ENCODE assay signal across 8 cellular contexts in the genomic region with DNA sequence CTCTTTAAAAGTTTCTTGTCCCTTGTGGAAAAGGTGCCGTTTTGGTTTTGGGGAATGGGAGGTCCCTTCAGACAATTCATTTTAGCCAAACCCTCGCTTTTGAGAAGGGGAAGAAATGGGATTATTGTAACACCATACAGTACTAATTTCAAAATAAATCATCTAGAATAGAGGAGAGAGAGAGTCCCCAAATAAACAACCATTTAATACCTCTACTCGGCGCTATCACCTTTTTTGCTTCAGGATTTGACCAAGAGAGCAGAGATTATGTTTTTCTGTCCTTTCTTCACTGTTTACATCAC. TPM values are rescaled to one million over a fixed set of nuclear protein-coding genes. Genes with fewer than 3 reads are reported as not detected.
DNase-seq lines count a peak whose midpoint lies in the region; ATAC-seq, FAIRE-seq and TF ChIP-seq lines count a peak whose summit lies in the region.

No MANE protein-coding gene starts in this region.

- TF ChIP-seq RAD21 in HepG2 (CRISPR knock-in tag; IDR thresholded peaks at IDR 0.05) = no peak

- peaks cover 31% of the 10 kb centered on the region for H4K20me1 ChIP-seq in HepG2 (ENCODE audit: insufficient read depth, low read length)

- no peaks in the 10 kb centered on the region for H3K36me3 ChIP-seq in adrenal gland (replicated peaks in 1 of 2)
- H3K36me3 ChIP-seq in HepG2 (replicated peaks in 1 of 2; ENCODE audit: control insufficient read depth in 1 of 2, insufficient read depth in 2 of 2, low read length in 2 of 2) = no peaks in the 10 kb centered on the region
- H3K36me3 ChIP-seq in thoracic aorta = no peaks in the 10 kb centered on the region

- no peak for TF ChIP-seq CTCF in adrenal gland (IDR thresholded peaks at IDR 0.05)
- no peak for TF ChIP-seq CTCF in HepG2 (CRISPR knock-in tag; IDR thresholded peaks at IDR 0.05)
- no peak for TF ChIP-seq CTCF in thoracic aorta (IDR thresholded peaks at IDR 0.05)
- TF ChIP-seq CTCF in lower leg skin (IDR thresholded peaks at IDR 0.05) = no peak

- H3K4me1 Mint-ChIP-seq in activated CD4-positive, alpha-beta T cell treated with anti-CD3 and anti-CD28 coated beads, Interleukin-2, amount 10 ng/mL, durations not matched to agents 24 days and 14 days = peaks cover 32% of the 10 kb centered on the region

- TF ChIP-seq POLR2A in adrenal gland (IDR thresholded peaks at IDR 0.05) (no peak), HepG2 (IDR thresholded peaks at IDR 0.05; ENCODE audit: insufficient read depth in 1 of 2, low read depth in 2 of 2, low read length in 2 of 2) (no peak), lower leg skin (IDR thresholded peaks at IDR 0.05) (no peak), GM12891 (IDR thresholded peaks at IDR 0.05; ENCODE audit: low read depth, low read length) (no peak)

- peaks cover 5% of the 10 kb centered on the region for H3K27me3 Mint-ChIP-seq in activated CD4-positive, alpha-beta T cell treated with anti-CD3 and anti-CD28 coated beads, Interleukin-2, amount 10 ng/mL, durations not matched to agents 24 days and 14 days

- no TSS peak for BruUV-seq in HepG2 (replicated peaks; lab: Mats Ljungman, UMichigan)

- peaks cover 40% of the 10 kb centered on the region for H3K79me2 ChIP-seq in HepG2 (ENCODE audit: insufficient read depth, low read length)

- peak overlapping the region; percentile 51 for H2AFZ ChIP-seq in HepG2 (ENCODE audit: low read length)

- CTCF ChIA-PET in HepG2 (lab: Yijun Ruan, JAX; ENCODE audit: low intra/inter-chr PET ratio, low total read pairs) = no interaction called here

- no peak for DNase-seq in activated CD4-positive, alpha-beta T cell treated with anti-CD3 and anti-CD28 coated beads, Interleukin-2, amount 10 ng/mL, durations not matched to agents 24 days and 14 days
- DNase-seq in activated CD4-positive, alpha-beta T cell treated with anti-CD3 and anti-CD28 coated beads for 48 hours = no peak
- no peak for DNase-seq in adrenal gland
- no peak for DNase-seq in HepG2 (ENCODE audit: low spot score)
- no peak for DNase-seq in thoracic aorta (ENCODE audit: low spot score)
- DNase-seq in lower leg skin (ENCODE audit: low spot score in 2 of 2) = no peak
- DNase-seq in GM12891 (ENCODE audit: insufficient read length, low spot score) = no peak
- DNase-seq in NCI-H2171 treated with DMSO at 0.1 percent for 48 hours (lab: John Stamatoyannopoulos, UW) = no peak

- H3K9me3 Mint-ChIP-seq in activated CD4-positive, alpha-beta T cell treated with anti-CD3 and anti-CD28 coated beads, Interleukin-2, amount 10 ng/mL, durations not matched to agents 24 days and 14 days = no peaks in the 10 kb centered on the region

- TF ChIP-seq EP300 in HepG2 (IDR thresholded peaks at IDR 0.05; ENCODE audit: low read depth in 2 of 2, low read length in 2 of 2) (no peak), HepG2 (CRISPR knock-in tag; IDR thresholded peaks at IDR 0.05; ENCODE audit: borderline replicate concordance) (no peak)

- in situ Hi-C loops in HepG2 (cut with HindIII; ENCODE audit: extremely low pct_ligation_motif_present, low pct_unique_long_range_greater_than_20kb) = no loop called here

- POLR2A ChIA-PET in HepG2 (lab: Yijun Ruan, JAX) = interaction anchor here (0.9 to 1.5 kb wide), 9 partner anchors 8 to 154 kb away, joined by 3 to 9 read pairs (median 3); partner anchors contain the start of genes SERPINC1 and ZBTB37

- peak overlapping the region in 4 of 5 donors; percentile 85 to 92 (median 91) for H3K27ac ChIP-seq in adrenal gland
- peak overlapping the region; percentile 84 for H3K27ac ChIP-seq in HepG2 (ENCODE audit: extremely low read length, insufficient read depth, low read length)
- peak overlapping the region; percentile 78 to 84 for H3K27ac ChIP-seq in thoracic aorta

- H3K27me3 ChIP-seq in adrenal gland = no peaks in the 10 kb centered on the region
- H3K27me3 ChIP-seq in HepG2 (ENCODE audit: control insufficient read depth in 1 of 2, insufficient read depth in 2 of 2, low read length in 2 of 2) = no peaks in the 10 kb centered on the region; a peak in 1 of 5 replicates
- H3K27me3 ChIP-seq in thoracic aorta (replicated peaks; ENCODE audit: insufficient read depth) = no peaks in the 10 kb centered on the region

- FAIRE-seq in HepG2 (lab: Jason Lieb, UNC) (no peak), GM12891 (lab: Jason Lieb, UNC) (no peak)

- H3K36me3 Mint-ChIP-seq in activated CD4-positive, alpha-beta T cell treated with anti-CD3 and anti-CD28 coated beads, Interleukin-2, amount 10 ng/mL, durations not matched to agents 24 days and 14 days (ENCODE audit: low read depth) = peaks cover 7% of the 10 kb centered on the region

- H3K4me1 ChIP-seq in adrenal gland (replicated peaks in 1 of 2) (peaks cover 10 to 33% of the 10 kb centered on the region in 2 donors), HepG2 (ENCODE audit: insufficient read depth, low read length) (peaks cover 37% of the 10 kb centered on the region), thoracic aorta (ENCODE audit: control insufficient read depth in 1 of 2, low read depth in 2 of 2) (peaks cover 26 to 35% of the 10 kb centered on the region in 2 donors)

- peak overlapping the region; percentile 81 for H3K4me2 ChIP-seq in HepG2 (ENCODE audit: low read depth, low read length)

- H3K4me3 ChIP-seq in adrenal gland (peak overlapping the region in 3 of 4 donors; percentile 58 to 90 (median 77)), HepG2 (replicated peaks in 1 of 3; ENCODE audit: insufficient read depth in 1 of 3, low read depth in 2 of 3, low read length in 3 of 3) (peak overlapping the region; percentile 75 to 97 (median 93)), thoracic aorta (peak overlapping the region; percentile 76), lower leg skin (ENCODE audit: low read depth, poor library complexity, severe bottlenecking) (no peak overlapping the region)

- peak overlapping the region; percentile 94 for H3K27ac Mint-ChIP-seq in activated CD4-positive, alpha-beta T cell treated with anti-CD3 and anti-CD28 coated beads, Interleukin-2, amount 10 ng/mL, durations not matched to agents 24 days and 14 days

- H3K9ac ChIP-seq in HepG2 (ENCODE audit: insufficient read depth, low read depth, low read length) = peak overlapping the region; percentile 97

- peak overlapping the region; percentile 93 for H3K4me3 Mint-ChIP-seq in activated CD4-positive, alpha-beta T cell treated with anti-CD3 and anti-CD28 coated beads, Interleukin-2, amount 10 ng/mL, durations not matched to agents 24 days and 14 days

- WGBS in adrenal gland, 4 donors = 40 to 42% (median 41%) methylated on average over 4 of the region's 4 CpGs
- WGBS in HepG2 (ENCODE audit: low lambda C conversion rate) = 5% methylated on average over 4 of the region's 4 CpGs
- 37 to 39% methylated on average over 4 of the region's 4 CpGs for WGBS in lower leg skin, 2 donors

- no peak for ATAC-seq in HepG2
- no peak for ATAC-seq in thoracic aorta (ENCODE audit: insufficient number of reproducible peaks, low FRiP score, low read depth)

- no peaks in the 10 kb centered on the region for H3K9me3 ChIP-seq in adrenal gland (replicated peaks in 1 of 3)
- H3K9me3 ChIP-seq in HepG2 (ENCODE audit: low read length) = no peaks in the 10 kb centered on the region
- no peaks in the 10 kb centered on the region for H3K9me3 ChIP-seq in thoracic aorta

- intact Hi-C loops in activated CD4-positive, alpha-beta T cell treated with anti-CD3 and anti-CD28 coated beads, Interleukin-2, amount 10 ng/mL, durations not matched to agents 24 days and 14 days (cut with micrococcal nuclease) = loop anchor here (1.0 to 10.0 kb wide), 8 partner anchors 136 to 976 kb away; partner anchors contain the start of genes CACYBP, CENPL, DARS2 and PRDX6
- intact Hi-C loops in adrenal gland (cut with DNase I) = no loop called here
- intact Hi-C loops in HepG2 (cut with micrococcal nuclease; ENCODE audit: unreplicated experiment) = loop anchor here (2.0 to 10.0 kb wide), 3 partner anchors 52 to 154 kb away; partner anchors contain the start of genes RABGAP1L and ZBTB37
- intact Hi-C loops in lower leg skin (cut with DNase I; ENCODE audit: low total_unique reads) = no loop called here

TF ChIP-seq in HepG2, 621 proteins besides CTCF, POLR2A, EP300 and RAD21 (continues in another document):
- TF ChIP-seq MAFF (IDR thresholded peaks at IDR 0.05; ENCODE audit: low read depth, low read length) = no peak
- no peak for TF ChIP-seq ZNF382 (CRISPR knock-in tag; IDR thresholded peaks at IDR 0.05; ENCODE audit: borderline replicate concordance)

TF ChIP-seq in GM12891, 5 proteins besides CTCF, POLR2A, EP300 and RAD21 (continues in another document):
- no peak for TF ChIP-seq POU2F2 (IDR thresholded peaks at IDR 0.05; ENCODE audit: low read depth, low read length)
- TF ChIP-seq SPI1 (IDR thresholded peaks at IDR 0.05; ENCODE audit: low read depth, low read length) = no peak

RNA-seq across cellular contexts. Expression of gene RC3H1, which starts 0.8 kb away (rescaled TPM):
- 41.7 and 43.3 TPM in 2 replicates for total RNA-seq in activated CD4-positive, alpha-beta T cell treated with anti-CD3 and anti-CD28 coated beads, Interleukin-2, amount 10 ng/mL, durations not matched to agents 24 days and 14 days
- total RNA-seq in adrenal gland (10 to 100 TPM; 19.3 to 36.2 (median 27.5) TPM), HepG2 (2016; rRNA removed; fragmentation: Illumina TruSeq; extraction: Trizol) (19.6 and 24.4 TPM in 2 replicates), thoracic aorta (10 to 100 TPM; 25.3 to 41.5 TPM), lower leg skin (10 to 100 TPM; 16.1 to 30.9 (median 27.0) TPM)
- polyA plus RNA-seq in adrenal gland (10 to 100 TPM in 1 of 3 donors, 1 to 10 TPM in 2; 3.6 to 12.1 (median 6.7) TPM), HepG2 (2011; rRNA removed) (8.5 and 11.2 TPM in 2 replicates)
- 6.7 and 7.2 TPM in 2 replicates for total RNA-seq in HepG2 (2016; cell fraction: cytosol; rRNA removed; fragmentation: Illumina TruSeq; extraction: Trizol; ENCODE audit: low read depth)
- 18.3 and 27.5 TPM in 2 replicates for total RNA-seq in HepG2 (2016; cell fraction: insoluble cytoplasmic fraction; rRNA removed; fragmentation: Illumina TruSeq; extraction: Trizol)
- 11.2 and 12.6 TPM in 2 replicates for total RNA-seq in HepG2 (2016; cell fraction: membrane; rRNA removed; fragmentation: Illumina TruSeq; extraction: Trizol)
- total RNA-seq in HepG2 (2016; cell fraction: nucleus; rRNA removed; fragmentation: Illumina TruSeq; extraction: Trizol) = 21.3 and 26.1 TPM in 2 replicates
- 5.1 and 6.3 TPM in 2 replicates for polyA plus RNA-seq in HepG2 (2011; cell fraction: cytosol; rRNA removed)
- 7.4 and 7.9 TPM in 2 replicates for polyA plus RNA-seq in HepG2 (2011; cell fraction: nucleus; rRNA removed)
- 2.5 and 2.9 TPM in 2 replicates for polyA plus RNA-seq in HepG2 (2012)
- 0.45 and 0.52 TPM in 2 replicates for polyA plus RNA-seq in HepG2 (2016; cell fraction: cytosol; fragmentation: Illumina TruSeq; extraction: Trizol; ENCODE audit: low read depth)
- polyA plus RNA-seq in HepG2 (2016; cell fraction: insoluble cytoplasmic fraction; fragmentation: Illumina TruSeq; extraction: Trizol; ENCODE audit: low read depth) = 9.6 and 9.9 TPM in 2 replicates
- polyA plus RNA-seq in HepG2 (2016; cell fraction: membrane; fragmentation: Illumina TruSeq; extraction: Trizol; ENCODE audit: low read depth) = 1.7 and 1.9 TPM in 2 replicates
- polyA plus RNA-seq in HepG2 (2016; cell fraction: nucleus; fragmentation: Illumina TruSeq; extraction: Trizol; ENCODE audit: insufficient read depth, low read depth) = 12.3 and 12.8 TPM in 2 replicates
- polyA minus RNA-seq in HepG2 (2011; rRNA and poly(A)+ RNA removed; ENCODE audit: low replicate concordance) = 45.1 and 87.7 TPM in 2 replicates
- polyA minus RNA-seq in HepG2 (2011; cell fraction: cytosol; rRNA and poly(A)+ RNA removed) = 29.5 and 31.7 TPM in 2 replicates
- polyA minus RNA-seq in HepG2 (2011; cell fraction: nucleus; rRNA and poly(A)+ RNA removed) = 42.6 and 69.6 TPM in 2 replicates
- 1.7 TPM for polyA plus RNA-seq in GM12891 (2012; ENCODE audit: low read depth, missing spikeins)

Comparison
In these comparisons a context has a peak if more than half of its experiments do, and no peak if none do; other contexts are left out.
1. intact Hi-C loops: an anchor here in activated CD4-positive, alpha-beta T cell treated with anti-CD3 and anti-CD28 coated beads, Interleukin-2, amount 10 ng/mL, durations not matched to agents 24 days and 14 days (1.0 to 10.0 kb wide) and HepG2 (2.0 to 10.0 kb wide); none called in adrenal gland and lower leg skin.